15 cellular contexts compared by ENCODE assay signal in genomic region chr3:178063475-178063874, GRCh38.
DNase-seq lines count a peak whose midpoint lies in the region; ATAC-seq and TF ChIP-seq lines count a peak whose summit lies in the region.
"Had no signal": no experiment of that assay in that cellular context is flagged by ENCODE, and none has a peak within 500 bp of the region (broad histone marks: within the 10 kb centered on the region; RNA-seq: fewer than 3 reads in every experiment).

No MANE protein-coding gene starts in this region.

- no peak overlapping the region for H3K4me3 ChIP-seq in epithelial cell of esophagus (ENCODE audit: low read length)
- H3K4me3 ChIP-seq: psoas muscle had no signal

- no peak for ATAC-seq in HG02610 (IDR thresholded peaks at IDR 0.05; ENCODE audit: unreplicated experiment)
- no peak for ATAC-seq in SK-N-SH treated with all-trans-retinoic acid at 6 μM for 48 hours
- ATAC-seq: left lobe of liver; stimulated activated naive CD8-positive, alpha-beta T cell treated with anti-CD3 and anti-CD28 coated beads, Interleukin-15, amount 100 ng/mL, for 72 hours had no signal

- intact Hi-C loops in posterior vena cava (cut with DNase I): no loop called here

- TF ChIP-seq CTCF in epithelial cell of esophagus (IDR thresholded peaks at IDR 0.05; ENCODE audit: insufficient read depth, low read depth, low read length, missing control alignments): no peak

- DNase-seq in GM03348 (ENCODE audit: low spot score) (peak; percentile 44), MV-4-11 (lab: John Stamatoyannopoulos, UW) (peak; percentile 34), epithelial cell of esophagus (ENCODE audit: low read depth) (peak; percentile 6), posterior vena cava (ENCODE audit: low spot score) (peak; percentile 77), NCI-H524 treated with DMSO at 0.1 percent for 48 hours (lab: John Stamatoyannopoulos, UW) (no peak)
- DNase-seq: activated CD4-positive, alpha-beta memory T cell treated with anti-CD3 and anti-CD28 coated beads, Interleukin-2, amount 10 ng/mL, durations not matched to agents 7 days and 5 days; CD4-positive, CD25-positive, alpha-beta regulatory T cell; erythroblast; hypothalamus; NCI-H2107; stimulated activated naive CD8-positive, alpha-beta T cell treated with anti-CD3 and anti-CD28 coated beads, Interleukin-15, amount 100 ng/mL, for 72 hours had no signal

TF ChIP-seq in SK-N-SH treated with all-trans-retinoic acid at 6 μM for 48 hours, 23 proteins besides CTCF, POLR2A, EP300 and RAD21:
- TF ChIP-seq TOX (CRISPR knock-in tag; IDR thresholded peaks at IDR 0.05; ENCODE audit: borderline replicate concordance) (no peak), ARNTL (CRISPR knock-in tag; IDR thresholded peaks at IDR 0.05; ENCODE audit: borderline replicate concordance, low read depth) (no peak), ZFP3 (CRISPR knock-in tag; IDR thresholded peaks at IDR 0.05) (no peak), ISL1 (CRISPR knock-in tag; IDR thresholded peaks at IDR 0.05) (no peak), TSHZ2 (CRISPR knock-in tag; IDR thresholded peaks at IDR 0.05) (no peak), ZNF70 (CRISPR knock-in tag; IDR thresholded peaks at IDR 0.05) (no peak), RARB (CRISPR knock-in tag; IDR thresholded peaks at IDR 0.05) (no peak), CREB5 (CRISPR knock-in tag; IDR thresholded peaks at IDR 0.05; ENCODE audit: low read depth) (no peak), ZFP30 (CRISPR knock-in tag; IDR thresholded peaks at IDR 0.05) (no peak)
